In genomic region chr5:33928283-33928682, GRCh38 we compare ENCODE assay signal across 22 cellular contexts. TPM values are rescaled to one million over a fixed set of nuclear protein-coding genes. Genes with fewer than 3 reads are reported as not detected.
A peak's percentile ranks its signal among the peaks of the same experiment; 100 is the strongest.
DNase-seq lines count a peak whose midpoint lies in the region; ATAC-seq and TF ChIP-seq lines count a peak whose summit lies in the region.
"Had no signal": no experiment of that assay in that cellular context is flagged by ENCODE, and none has a peak within 500 bp of the region (broad histone marks: within the 10 kb centered on the region; RNA-seq: fewer than 3 reads in every experiment).

No MANE protein-coding gene starts in this region.

- peak overlapping the region; percentile 7; the same call in 1 of the 2 replicates for H3K9ac ChIP-seq in OCI-LY3 (ENCODE audit: low read length)
- no peak overlapping the region for H3K9ac ChIP-seq in endodermal cell (ENCODE audit: extremely low read depth, low read length, poor library complexity, severe bottlenecking)
- H3K9ac ChIP-seq: BLaER1 had no signal

- H3K4me2 ChIP-seq in GM23338, result peak overlapping the region; percentile 64
- H3K4me2 ChIP-seq in OCI-LY3 (ENCODE audit: low read length), result peak overlapping the region; percentile 24; the same call in 1 of the 2 replicates
- H3K4me2 ChIP-seq: BLaER1 had no signal

- intact Hi-C loops in Right ventricle myocardium superior (cut with DNase I), result no loop called here

- 80 to 93% methylated on average over 1 to 2 of the region's 2 CpGs for WGBS in endodermal cell (ENCODE audit: insufficient coverage in 1 of 2, insufficient read length in 1 of 2), 2 experiments

- H3K27ac Mint-ChIP-seq in GM23338 (no peak overlapping the region), endodermal cell (peak overlapping the region; percentile 26)
- H3K27ac Mint-ChIP-seq: CD14-positive monocyte; CD4-positive, alpha-beta memory T cell had no signal

- H3K36me3 Mint-ChIP-seq in GM23338 (ENCODE audit: low read depth), result no peaks in the 10 kb centered on the region; the same call in 2 of the 3 replicates
- H3K36me3 Mint-ChIP-seq in endodermal cell (ENCODE audit: low read depth), result no peaks in the 10 kb centered on the region
- H3K36me3 Mint-ChIP-seq: CD14-positive monocyte; CD4-positive, alpha-beta memory T cell; IgD-negative memory B cell had no signal

- H3K4me3 ChIP-seq in GM23338 (peak overlapping the region; percentile 24; the same call in 1 of the 2 replicates), OCI-LY3 (ENCODE audit: low read length) (no peak overlapping the region), endodermal cell (ENCODE audit: low read length) (no peak overlapping the region)
- H3K4me3 ChIP-seq: BLaER1, HAP-1 had no signal

- H3K79me2 ChIP-seq in GM23338 (replicated peaks; ENCODE audit: insufficient read depth) (no peaks in the 10 kb centered on the region), OCI-LY3 (ENCODE audit: low read length) (no peaks in the 10 kb centered on the region)

- H3K9me3 ChIP-seq in OCI-LY3 (ENCODE audit: insufficient read depth, low read length) (no peaks in the 10 kb centered on the region), endodermal cell (ENCODE audit: control insufficient read depth, low read length) (peaks cover 4% of the 10 kb centered on the region)
- H3K9me3 ChIP-seq: BLaER1, HAP-1 had no signal

- H3K4me1 ChIP-seq in GM23338 (ENCODE audit: insufficient read depth) (peaks cover 51% of the 10 kb centered on the region), OCI-LY3 (ENCODE audit: low read length) (peaks cover 46% of the 10 kb centered on the region), endodermal cell (ENCODE audit: control insufficient read depth, insufficient read depth, low read length) (peaks cover 19% of the 10 kb centered on the region)
- H3K4me1 ChIP-seq: BLaER1, HAP-1 had no signal

- H3K9me3 Mint-ChIP-seq in GM23338 (no peaks in the 10 kb centered on the region), endodermal cell (peaks cover 2% of the 10 kb centered on the region)
- H3K9me3 Mint-ChIP-seq: CD4-positive, alpha-beta memory T cell; IgD-negative memory B cell had no signal

- H3F3A ChIP-seq in GM23338 (replicated peaks; ENCODE audit: low read depth), result no peaks in the 10 kb centered on the region

- H3K27ac ChIP-seq in GM23338 (ENCODE audit: low read depth) (no peak overlapping the region; the same call in 1 of the 2 replicates), OCI-LY3 (ENCODE audit: low read length) (no peak overlapping the region; the same call in 1 of the 2 replicates), endodermal cell (ENCODE audit: low read depth, low read length) (no peak overlapping the region)
- H3K27ac ChIP-seq: BLaER1, HL-60 had no signal

- H3K27me3 ChIP-seq in GM23338 (ENCODE audit: insufficient read depth) (no peaks in the 10 kb centered on the region), OCI-LY3 (ENCODE audit: low read depth, low read length) (no peaks in the 10 kb centered on the region), endodermal cell (ENCODE audit: control insufficient read depth, insufficient read depth, low read length, poor library complexity, severe bottlenecking) (no peaks in the 10 kb centered on the region)
- H3K27me3 ChIP-seq: BLaER1 had no signal

- DNase-seq in GM23338 (ENCODE audit: low spot score) (no peak), endodermal cell (no peak), NCI-H2171 treated with DMSO at 0.1 percent for 48 hours (lab: John Stamatoyannopoulos, UW) (no peak), Right ventricle myocardium superior (no peak), NCI-H526 (lab: John Stamatoyannopoulos, UW) (no peak)
- DNase-seq in stimulated activated CD4-positive, alpha-beta T cell treated with anti-CD3 and anti-CD28 coated beads, Interleukin-4, amount 100 ng/mL, for 24 hours, result no peak
- DNase-seq: 8988T; CD4-positive, alpha-beta memory T cell; DMS153; DMS79; GDM1 had no signal

- no peaks in the 10 kb centered on the region for H4K20me1 ChIP-seq in GM23338 (replicated peaks; ENCODE audit: insufficient read depth)
- H4K20me1 ChIP-seq in OCI-LY3 (ENCODE audit: insufficient read depth, low read length), result no peaks in the 10 kb centered on the region
- H4K20me1 ChIP-seq: BLaER1 had no signal

- peaks cover 19% of the 10 kb centered on the region for H3K9me2 ChIP-seq in GM23338 (ENCODE audit: insufficient read depth)

- ATAC-seq in GM23338, result no peak
- ATAC-seq in Right ventricle myocardium superior (ENCODE audit: poor library complexity), result no peak

- H2AFZ ChIP-seq in GM23338, result peak overlapping the region; percentile 90; the same call in 1 of the 2 replicates
- no peak overlapping the region; the same call in 1 of the 2 replicates for H2AFZ ChIP-seq in OCI-LY3 (ENCODE audit: low read depth, low read length)

- H3K27me3 Mint-ChIP-seq in GM23338 (ENCODE audit: insufficient read depth, low read depth, poor library complexity) (peaks cover 3% of the 10 kb centered on the region), endodermal cell (ENCODE audit: insufficient read depth) (no peaks in the 10 kb centered on the region)

- H3K36me3 ChIP-seq in GM23338 (ENCODE audit: insufficient read depth) (no peaks in the 10 kb centered on the region), OCI-LY3 (replicated peaks; ENCODE audit: low read depth, low read length) (no peaks in the 10 kb centered on the region), endodermal cell (ENCODE audit: control insufficient read depth, insufficient read depth, low read length) (no peaks in the 10 kb centered on the region)
- H3K36me3 ChIP-seq: BLaER1, HAP-1 had no signal

- H3K4me1 Mint-ChIP-seq in GM23338 (peaks cover 40% of the 10 kb centered on the region), endodermal cell (peaks cover 50% of the 10 kb centered on the region)
- H3K4me1 Mint-ChIP-seq: CD14-positive monocyte; CD4-positive, alpha-beta memory T cell had no signal

- TF ChIP-seq CTCF in GM23338 (conservative IDR thresholded peaks at IDR 0.05; ENCODE audit: low read depth in 2 of 2), result no peak
- no peak for TF ChIP-seq CTCF in OCI-LY3 (IDR thresholded peaks at IDR 0.05; ENCODE audit: low read depth, low read length)
- TF ChIP-seq CTCF in endodermal cell (conservative IDR thresholded peaks at IDR 0.05), result no peak

- H3K4me3 Mint-ChIP-seq in GM23338 (no peak overlapping the region), endodermal cell (no peak overlapping the region)
- H3K4me3 Mint-ChIP-seq: CD14-positive monocyte; CD4-positive, alpha-beta memory T cell; IgD-negative memory B cell had no signal

TF ChIP-seq in GM23338, 12 proteins besides CTCF, POLR2A, EP300 and RAD21:
- TF ChIP-seq STAT1 (IDR thresholded peaks at IDR 0.05; ENCODE audit: unreplicated experiment) (no peak), JUNB (IDR thresholded peaks at IDR 0.05; ENCODE audit: unreplicated experiment) (no peak), NANOG (IDR thresholded peaks at IDR 0.05; ENCODE audit: borderline replicate concordance) (no peak), EZH2phosphoT487 (IDR thresholded peaks at IDR 0.05; ENCODE audit: unreplicated experiment) (no peak), POLR2AphosphoS5 (IDR thresholded peaks at IDR 0.05; ENCODE audit: low read depth) (no peak)
- TF ChIP-seq, protein P1, sequence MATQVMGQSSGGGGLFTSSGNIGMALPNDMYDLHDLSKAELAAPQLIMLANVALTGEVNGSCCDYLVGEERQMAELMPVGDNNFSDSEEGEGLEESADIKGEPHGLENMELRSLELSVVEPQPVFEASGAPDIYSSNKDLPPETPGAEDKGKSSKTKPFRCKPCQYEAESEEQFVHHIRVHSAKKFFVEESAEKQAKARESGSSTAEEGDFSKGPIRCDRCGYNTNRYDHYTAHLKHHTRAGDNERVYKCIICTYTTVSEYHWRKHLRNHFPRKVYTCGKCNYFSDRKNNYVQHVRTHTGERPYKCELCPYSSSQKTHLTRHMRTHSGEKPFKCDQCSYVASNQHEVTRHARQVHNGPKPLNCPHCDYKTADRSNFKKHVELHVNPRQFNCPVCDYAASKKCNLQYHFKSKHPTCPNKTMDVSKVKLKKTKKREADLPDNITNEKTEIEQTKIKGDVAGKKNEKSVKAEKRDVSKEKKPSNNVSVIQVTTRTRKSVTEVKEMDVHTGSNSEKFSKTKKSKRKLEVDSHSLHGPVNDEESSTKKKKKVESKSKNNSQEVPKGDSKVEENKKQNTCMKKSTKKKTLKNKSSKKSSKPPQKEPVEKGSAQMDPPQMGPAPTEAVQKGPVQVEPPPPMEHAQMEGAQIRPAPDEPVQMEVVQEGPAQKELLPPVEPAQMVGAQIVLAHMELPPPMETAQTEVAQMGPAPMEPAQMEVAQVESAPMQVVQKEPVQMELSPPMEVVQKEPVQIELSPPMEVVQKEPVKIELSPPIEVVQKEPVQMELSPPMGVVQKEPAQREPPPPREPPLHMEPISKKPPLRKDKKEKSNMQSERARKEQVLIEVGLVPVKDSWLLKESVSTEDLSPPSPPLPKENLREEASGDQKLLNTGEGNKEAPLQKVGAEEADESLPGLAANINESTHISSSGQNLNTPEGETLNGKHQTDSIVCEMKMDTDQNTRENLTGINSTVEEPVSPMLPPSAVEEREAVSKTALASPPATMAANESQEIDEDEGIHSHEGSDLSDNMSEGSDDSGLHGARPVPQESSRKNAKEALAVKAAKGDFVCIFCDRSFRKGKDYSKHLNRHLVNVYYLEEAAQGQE (IDR thresholded peaks at IDR 0.05; ENCODE audit: unreplicated experiment), result no peak
TF ChIP-seq in GM23338: peak in this region for 0.

RNA-seq across cellular contexts. Expression of gene RXFP3, which starts 7.9 kb away (rescaled TPM):
- 0.23 TPM in 1 of 2 replicates, not detected in the other for total RNA-seq in GM23338 (2014; rRNA removed; shearing (Covaris generic))
- not detected in 2 replicates for polyA plus RNA-seq in GM23338 (2016; fragmentation: Nextera tagmentation; extraction: Ambion mirVana)
- total RNA-seq in endodermal cell (under 1 TPM in 1 of 2 donors, not detected in 1; 0.13 TPM), Right ventricle myocardium superior (not detected)
- not detected for polyA plus RNA-seq in endodermal cell (2013, experiment 1 of 2)
- polyA plus RNA-seq in endodermal cell (2013, experiment 2 of 2), result not detected
- total RNA-seq: A673; CD4-positive, alpha-beta memory T cell; Daoy; H4 had no signal
- polyA plus RNA-seq: AG04450; CD14-positive monocyte; CD4-positive, alpha-beta memory T cell; IgD-negative memory B cell had no signal

RNA-seq across cellular contexts. Expression of gene ADAMTS12, which starts 36.5 kb away (rescaled TPM):
- total RNA-seq in GM23338 (2014; rRNA removed; shearing (Covaris generic)), result 12.4 and 17.1 TPM in 2 replicates
- polyA plus RNA-seq in GM23338 (2016; fragmentation: Nextera tagmentation; extraction: Ambion mirVana), result 8.6 and 9.1 TPM in 2 replicates
- total RNA-seq in endodermal cell (100 to 1,000 TPM in 1 of 2 donors, 10 to 100 TPM in 1; 80.2 to 123 TPM), Right ventricle myocardium superior (1.7 TPM)
- 14.2 TPM for polyA plus RNA-seq in endodermal cell (2013, experiment 1 of 2)
- polyA plus RNA-seq in endodermal cell (2013, experiment 2 of 2), result 14.2 TPM
- polyA plus RNA-seq: CD14-positive monocyte; CD4-positive, alpha-beta memory T cell; IgD-negative memory B cell had no signal

RNA-seq across cellular contexts. Expression of gene SLC45A2, which starts 56.2 kb away (rescaled TPM):
- total RNA-seq in GM23338 (2014; rRNA removed; shearing (Covaris generic)), result not detected in 2 replicates
- not detected in 2 replicates for polyA plus RNA-seq in GM23338 (2016; fragmentation: Nextera tagmentation; extraction: Ambion mirVana)
- total RNA-seq in endodermal cell (under 1 TPM in 1 of 2 donors, not detected in 1; 0.20 TPM), Right ventricle myocardium superior (not detected)
- 0.50 TPM for polyA plus RNA-seq in endodermal cell (2013, experiment 1 of 2)
- 0.41 TPM for polyA plus RNA-seq in endodermal cell (2013, experiment 2 of 2)
- total RNA-seq: CD4-positive, alpha-beta memory T cell; Daoy; H4; HT1080 had no signal
- polyA plus RNA-seq: AG04450; CD14-positive monocyte; CD4-positive, alpha-beta memory T cell; IgD-negative memory B cell had no signal
